In genomic region chr22:50756949-50757491, GRCh38 we compare ENCODE assay signal across 8 cellular contexts. TPM values are rescaled to one million over a fixed set of nuclear protein-coding genes. Genes with fewer than 3 reads are reported as not detected.
A peak's percentile ranks its signal among the peaks of the same experiment; 100 is the strongest.
DNase-seq lines count a peak whose midpoint lies in the region; ATAC-seq and TF ChIP-seq lines count a peak whose summit lies in the region.
"Not testable (repeated sequence)": the region's sequence is repeated elsewhere in the genome, so short reads cannot be mapped to it uniquely, and the experiment has no call there.

No MANE protein-coding gene starts in this region.

- peak overlapping the region; percentile 48 to 68 (median 56) for H3K4me3 ChIP-seq in BLaER1 treated with 17β-estradiol and CSF1 and Interleukin-3, amounts not matched to agents 10 nM and 100 nM
- H3K4me3 ChIP-seq in HUES6 (ENCODE audit: low read depth, low read length) = peak overlapping the region; percentile 82
- H3K4me3 ChIP-seq in body of pancreas = peak overlapping the region in 1 of 2 donors; percentile 30
- H3K4me3 ChIP-seq in heart left ventricle = peak overlapping the region; percentile 37 to 74 (median 62)

- ATAC-seq in body of pancreas, heart left ventricle: not testable (repeated sequence)

- TF ChIP-seq CTCF in body of pancreas (IDR thresholded peaks at IDR 0.05) = peak in 3 of 7 experiments; percentile 6 to 36 (median 17)
- peak; percentile 8 to 49 (median 30) for TF ChIP-seq CTCF in heart left ventricle (IDR thresholded peaks at IDR 0.05)
- peak; percentile 9 for TF ChIP-seq CTCF in nephron progenitor cell (IDR thresholded peaks at IDR 0.05)

- peak overlapping the region; percentile 60 to 82 (median 76) for H3K4me2 ChIP-seq in BLaER1 treated with 17β-estradiol and CSF1 and Interleukin-3, amounts not matched to agents 10 nM and 100 nM

- peak; percentile 63 for DNase-seq in OCI-M1 (lab: John Stamatoyannopoulos, UW)
- peak; percentile 61 to 70 for DNase-seq in activated CD4-positive, alpha-beta T cell treated with anti-CD3 and anti-CD28 coated beads, Interleukin-2, amount 50 U/mL, for 48 hours
- DNase-seq in body of pancreas = peak in 3 of 4 donors; percentile 25 to 51 (median 33)
- peak in 3 of 5 donors; percentile 27 to 46 (median 37) for DNase-seq in heart left ventricle
- peak; percentile 43 for DNase-seq in nephron progenitor cell
- DNase-seq in stimulated activated CD8-positive, alpha-beta memory T cell treated with anti-CD3 and anti-CD28 coated beads, Interleukin-15, amount 100 ng/mL, for 1 hour (ENCODE audit: low read depth) = peak; percentile 41

- H4K20me1 ChIP-seq in BLaER1 treated with 17β-estradiol and CSF1 and Interleukin-3, amounts not matched to agents 10 nM and 100 nM = not testable (repeated sequence)

- H3K36me3 Mint-ChIP-seq in nephron progenitor cell (ENCODE audit: low read depth) = peaks cover 12% of the 10 kb centered on the region

- H3K4me3 Mint-ChIP-seq in nephron progenitor cell = peak overlapping the region; percentile 91

- H3K36me3 ChIP-seq in BLaER1 treated with 17β-estradiol and CSF1 and Interleukin-3, amounts not matched to agents 10 nM and 100 nM; HUES6 (ENCODE audit: control insufficient read depth, insufficient read depth, low read length); body of pancreas (replicated peaks in 1 of 2; ENCODE audit: insufficient read depth in 1 of 2, low read depth in 2 of 2); heart left ventricle: not testable (repeated sequence)

- peaks cover 50% of the 10 kb centered on the region for H3K9me3 Mint-ChIP-seq in nephron progenitor cell

- H3K27ac ChIP-seq in BLaER1 treated with 17β-estradiol and CSF1 and Interleukin-3, amounts not matched to agents 10 nM and 100 nM = peak overlapping the region in 10 of 11 experiments; percentile 27 to 76 (median 66); a peak in 15 of 22 replicates
- not testable (repeated sequence) for H3K27ac ChIP-seq in HUES6 (ENCODE audit: low read depth, low read length)
- H3K27ac ChIP-seq in body of pancreas (peak overlapping the region in 2 of 4 donors; percentile 36 to 70), heart left ventricle (peak overlapping the region in 9 of 12 donors; percentile 20 to 71 (median 63))

- H3K27me3 Mint-ChIP-seq in nephron progenitor cell (ENCODE audit: low read depth, poor library complexity) = peaks cover 14% of the 10 kb centered on the region

- 5 to 9% methylated on average over 19 to 22 of the region's 24 CpGs for WGBS in body of pancreas, 2 donors
- 7 to 19% (median 13%) methylated on average over 14 to 24 of the region's 24 CpGs for WGBS in heart left ventricle, 4 donors

- intact Hi-C loops in body of pancreas (cut with DNase I); heart left ventricle (cut with DNase I): not testable (repeated sequence)

- peak in 2 of 3 donors; percentile 31 to 33 for TF ChIP-seq POLR2A in body of pancreas (IDR thresholded peaks at IDR 0.05)
- not testable (repeated sequence) for TF ChIP-seq POLR2A in heart left ventricle (IDR thresholded peaks at IDR 0.05)

- peak overlapping the region; percentile 94 for H3K27ac Mint-ChIP-seq in nephron progenitor cell

- H3K4me1 Mint-ChIP-seq in nephron progenitor cell = not testable (repeated sequence)

- peak overlapping the region; percentile 29 to 74 (median 70); a peak in 21 of 22 replicates for H3K9ac ChIP-seq in BLaER1 treated with 17β-estradiol and CSF1 and Interleukin-3, amounts not matched to agents 10 nM and 100 nM
- peak overlapping the region; percentile 73 for H3K9ac ChIP-seq in HUES6 (ENCODE audit: low read length)

- peaks cover 3 to 15% (median 6%) of the 10 kb centered on the region in 10 experiments; a peak in 11 of 20 replicates for H3K4me1 ChIP-seq in BLaER1 treated with 17β-estradiol and CSF1 and Interleukin-3, amounts not matched to agents 10 nM and 100 nM
- not testable (repeated sequence) for H3K4me1 ChIP-seq in HUES6 (ENCODE audit: control insufficient read depth, insufficient read depth, low read length); body of pancreas; heart left ventricle

- H3K27me3 ChIP-seq in BLaER1 treated with 17β-estradiol and CSF1 and Interleukin-3, amounts not matched to agents 10 nM and 100 nM; body of pancreas; heart left ventricle: not testable (repeated sequence)
- peaks cover 46% of the 10 kb centered on the region for H3K27me3 ChIP-seq in HUES6 (ENCODE audit: control insufficient read depth, insufficient read depth, low read length)

- not testable (repeated sequence) for H3K9me3 ChIP-seq in BLaER1 treated with 17β-estradiol and CSF1 and Interleukin-3, amounts not matched to agents 10 nM and 100 nM (replicated peaks in 1 of 11); HUES6 (ENCODE audit: control insufficient read depth, insufficient read depth, low read depth, low read length); body of pancreas; heart left ventricle

RNA-seq across cellular contexts. Expression of gene ACR, which starts 19.0 kb away (rescaled TPM):
- total RNA-seq in body of pancreas (not detected), heart left ventricle (1 to 10 TPM in 2 of 9 donors, under 1 TPM in 5, not detected in 2; 0.35 to 1.2 (median 0.50) TPM)
- polyA plus RNA-seq in heart left ventricle = under 1 TPM; 0.12 to 0.53 TPM

RNA-seq across cellular contexts. Expression of gene RABL2B, which starts 26.4 kb away (rescaled TPM):
- total RNA-seq in body of pancreas = 10 to 100 TPM; 10.6 to 18.5 TPM
- 10 to 100 TPM in 1 of 9 donors, 1 to 10 TPM in 8; 3.8 to 12.7 (median 6.4) TPM for total RNA-seq in heart left ventricle
- 1 to 10 TPM; 6.7 to 9.1 TPM for polyA plus RNA-seq in heart left ventricle
